In genomic region chr17:50431219-50431618, GRCh38 we compare ENCODE assay signal across 17 cellular contexts. TPM values are rescaled to one million over a fixed set of nuclear protein-coding genes. Genes with fewer than 3 reads are reported as not detected.
"Had no signal": no experiment of that assay in that cellular context is flagged by ENCODE, and none has a peak within 500 bp of the region (broad histone marks: within the 10 kb centered on the region; RNA-seq: fewer than 3 reads in every experiment).

No MANE protein-coding gene starts in this region.

- H3K27me3 ChIP-seq: ascending aorta, esophagus muscularis mucosa, stomach, uterus had no signal

- H3K36me3 Mint-ChIP-seq: immature natural killer cell had no signal

- H3K9me3 ChIP-seq: ascending aorta, esophagus muscularis mucosa, stomach, thoracic aorta, uterus had no signal

- H3K36me3 ChIP-seq: ascending aorta, thoracic aorta, uterus had no signal

- DNase-seq: activated CD4-positive, alpha-beta T cell treated with anti-CD3 and anti-CD28 coated beads for 4 hours; activated naive CD4-positive, alpha-beta T cell treated with Interleukin-2 at 50 U/mL for 16 hours; activated naive CD8-positive, alpha-beta T cell treated with anti-CD3 and anti-CD28 coated beads, Interleukin-2, amount 50 U/mL, for 24 hours; glutamatergic neuron; immature natural killer cell; mammary epithelial cell; stimulated activated CD4-positive, alpha-beta T cell treated with anti-CD3 and anti-CD28 coated beads, Interleukin-4, amount 100 ng/mL, for 4 hours; stomach; uterus had no signal

- H3K4me3 Mint-ChIP-seq: activated naive CD8-positive, alpha-beta T cell treated with anti-CD3 and anti-CD28 coated beads, Interleukin-2, amount 50 U/mL, for 24 hours; immature natural killer cell had no signal

- H3K9me3 Mint-ChIP-seq: activated naive CD8-positive, alpha-beta T cell treated with anti-CD3 and anti-CD28 coated beads, Interleukin-2, amount 50 U/mL, for 24 hours; immature natural killer cell had no signal

- ATAC-seq: activated naive CD8-positive, alpha-beta T cell treated with anti-CD3 and anti-CD28 coated beads, Interleukin-2, amount 50 U/mL, for 24 hours; left lobe of liver had no signal

- H3K27ac ChIP-seq: ascending aorta, esophagus muscularis mucosa, stomach, thoracic aorta, uterus had no signal

- H3K4me3 ChIP-seq: ascending aorta, esophagus muscularis mucosa, skin epidermis, stomach, thoracic aorta, uterus had no signal

- H3K27me3 Mint-ChIP-seq: activated naive CD8-positive, alpha-beta T cell treated with anti-CD3 and anti-CD28 coated beads, Interleukin-2, amount 50 U/mL, for 24 hours had no signal

- H3K27ac Mint-ChIP-seq: activated naive CD8-positive, alpha-beta T cell treated with anti-CD3 and anti-CD28 coated beads, Interleukin-2, amount 50 U/mL, for 24 hours; immature natural killer cell had no signal

RNA-seq across cellular contexts. Expression of gene ACSF2, which starts 5.2 kb away (rescaled TPM):
- polyA plus RNA-seq: neural cell had no signal

RNA-seq across cellular contexts. Expression of gene CHAD, which starts 37.5 kb away (rescaled TPM):
- total RNA-seq: ascending aorta, esophagus muscularis mucosa, fibroblast of villous mesenchyme, mammary epithelial cell, osteoblast, thoracic aorta, uterus had no signal
- polyA plus RNA-seq: immature natural killer cell, mammary epithelial cell, neural cell had no signal

RNA-seq across cellular contexts. Expression of gene EME1, which starts 58.2 kb away (rescaled TPM):
- total RNA-seq: ascending aorta, esophagus muscularis mucosa had no signal
